In the genomic region with DNA sequence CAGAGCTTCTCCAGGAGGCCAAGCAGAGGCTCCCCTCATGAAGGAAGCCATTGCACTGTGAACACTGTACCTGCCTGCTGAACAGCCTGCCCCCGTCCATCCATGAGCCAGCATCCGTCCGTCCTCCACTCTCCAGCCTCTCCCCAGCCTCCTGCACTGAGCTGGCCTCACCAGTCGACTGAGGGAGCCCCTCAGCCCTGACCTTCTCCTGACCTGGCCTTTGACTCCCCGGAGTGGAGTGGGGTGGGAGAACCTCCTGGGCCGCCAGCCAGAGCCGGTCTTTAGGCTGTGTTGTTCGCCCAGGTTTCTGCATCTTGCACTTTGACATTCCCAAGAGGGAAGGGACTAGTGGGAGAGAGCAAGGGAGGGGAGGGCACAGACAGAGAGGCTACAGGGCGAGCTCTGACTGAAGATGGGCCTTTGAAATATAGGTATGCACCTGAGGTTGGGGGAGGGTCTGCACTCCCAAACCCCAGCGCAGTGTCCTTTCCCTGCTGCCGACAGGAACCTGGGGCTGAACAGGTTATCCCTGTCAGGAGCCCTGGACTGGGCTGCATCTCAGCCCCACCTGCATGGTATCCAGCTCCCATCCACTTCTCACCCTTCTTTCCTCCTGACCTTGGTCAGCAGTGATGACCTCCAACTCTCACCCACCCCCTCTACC, we compare ENCODE assay signal across 14 cellular contexts. TPM values are rescaled to one million over a fixed set of nuclear protein-coding genes. Genes with fewer than 3 reads are reported as not detected.
DNase-seq lines count a peak whose midpoint lies in the region; ATAC-seq, FAIRE-seq and TF ChIP-seq lines count a peak whose summit lies in the region.
"Had no signal": no experiment of that assay in that cellular context is flagged by ENCODE, and none has a peak within 500 bp of the region (broad histone marks: within the 10 kb centered on the region; RNA-seq: fewer than 3 reads in every experiment).

No MANE protein-coding gene starts in this region.

- TF ChIP-seq POLR2A in A549 (IDR thresholded peaks at IDR 0.05; ENCODE audit: low read length) = no peak

- TF ChIP-seq RAD21 in A549 (conservative IDR thresholded peaks at IDR 0.05 in 1 of 2, IDR thresholded peaks at IDR 0.05 in 1 of 2) = no peak

- CTCF ChIA-PET in A549 (lab: Yijun Ruan, JAX) = interaction anchor here (0.7 to 2.8 kb wide), 8 partner anchors 9 to 153 kb away, joined by 3 to 16 read pairs (median 6); partner anchors contain the start of gene AHCYL1

- WGBS in A549 (ENCODE audit: missing lambda C conversion rate) = 72% methylated on average over 7 of the region's 11 CpGs
- WGBS in mesenchymal stem cell = 93% methylated on average over 11 of the region's 11 CpGs

- H3K27ac ChIP-seq in A549 (peak overlapping the region; percentile 79 to 88), ascending aorta (peak overlapping the region; percentile 70 to 89), mesenchymal stem cell (ENCODE audit: low read length, poor library complexity, severe bottlenecking) (no peak overlapping the region)

- no peak overlapping the region for H3K4me3 ChIP-seq in A549
- H3K4me3 ChIP-seq in ascending aorta = no peak overlapping the region
- no peak overlapping the region for H3K4me3 ChIP-seq in mesenchymal stem cell (ENCODE audit: insufficient read depth in 1 of 2, low read depth in 1 of 2, low read length in 2 of 2)

- no peak for DNase-seq in A549 (ENCODE audit: low read depth in 1 of 2, low spot score in 1 of 2)
- no peak for DNase-seq in ascending aorta (ENCODE audit: low spot score in 2 of 2)
- no peak for DNase-seq in mesenchymal stem cell
- DNase-seq in stimulated activated effector memory CD8-positive, alpha-beta T cell treated with anti-CD3 and anti-CD28 coated beads, Interleukin-12 subunit alpha, Interleukin-12 subunit beta, amount 100 ng/mL, for 72 hours (ENCODE audit: low spot score in 2 of 2) = no peak
- no peak for DNase-seq in HPDE6-E6E7 (ENCODE audit: extremely low spot score)
- no peak for DNase-seq in OCI-M2 (lab: John Stamatoyannopoulos, UW; ENCODE audit: unreplicated experiment)
- DNase-seq in iPS-NIHi7 (ENCODE audit: extremely low spot score) = no peak
- DNase-seq: activated CD4-positive, CD25-positive, alpha-beta regulatory T cell; dermis blood vessel endothelial cell; HFFc6; midbrain; MV-4-11 had no signal

- H3K36me3 Mint-ChIP-seq in stimulated activated effector memory CD8-positive, alpha-beta T cell treated with anti-CD3 and anti-CD28 coated beads, Interleukin-12 subunit alpha, Interleukin-12 subunit beta, amount 100 ng/mL, for 72 hours = peaks cover 100% of the 10 kb centered on the region

- peak overlapping the region; percentile 85 for H3K27ac Mint-ChIP-seq in stimulated activated effector memory CD8-positive, alpha-beta T cell treated with anti-CD3 and anti-CD28 coated beads, Interleukin-12 subunit alpha, Interleukin-12 subunit beta, amount 100 ng/mL, for 72 hours
- H3K27ac Mint-ChIP-seq: HFFc6 had no signal

- H3K36me3 ChIP-seq in ascending aorta (peaks cover 26 to 42% of the 10 kb centered on the region in 2 donors), mesenchymal stem cell (ENCODE audit: control insufficient read depth in 1 of 2, insufficient read depth in 2 of 2, low read depth in 1 of 2, low read length in 2 of 2) (peaks cover 52 to 53% of the 10 kb centered on the region in 2 experiments)

- no peaks in the 10 kb centered on the region for H3K9me3 ChIP-seq in A549
- no peaks in the 10 kb centered on the region for H3K9me3 ChIP-seq in ascending aorta
- peaks cover 9% of the 10 kb centered on the region for H3K9me3 ChIP-seq in mesenchymal stem cell (ENCODE audit: control insufficient read depth, low read length)

- H3K4me1 Mint-ChIP-seq in stimulated activated effector memory CD8-positive, alpha-beta T cell treated with anti-CD3 and anti-CD28 coated beads, Interleukin-12 subunit alpha, Interleukin-12 subunit beta, amount 100 ng/mL, for 72 hours = peaks cover 27% of the 10 kb centered on the region

- H3K18ac ChIP-seq in mesenchymal stem cell (ENCODE audit: low read depth in 1 of 2, low read length in 2 of 2) = peak overlapping the region; percentile 58 to 78

- H3K4me1 ChIP-seq in A549 (peaks cover 65% of the 10 kb centered on the region), ascending aorta (peaks cover 14 to 45% of the 10 kb centered on the region in 2 donors), mesenchymal stem cell (ENCODE audit: control insufficient read depth, insufficient read depth, low read depth, low read length) (peaks cover 46% of the 10 kb centered on the region)

- H2BK5ac ChIP-seq in mesenchymal stem cell (ENCODE audit: low read depth, low read length, poor library complexity, severe bottlenecking) = no peak overlapping the region

- ATAC-seq in A549 (no peak), HG03039 (IDR thresholded peaks at IDR 0.05; ENCODE audit: unreplicated experiment) (no peak)
- no peak for ATAC-seq in stimulated activated effector memory CD8-positive, alpha-beta T cell treated with anti-CD3 and anti-CD28 coated beads, Interleukin-12 subunit alpha, Interleukin-12 subunit beta, amount 100 ng/mL, for 72 hours

- H3K9ac ChIP-seq in mesenchymal stem cell (ENCODE audit: low read length) = no peak overlapping the region

- H2AFZ ChIP-seq in mesenchymal stem cell (ENCODE audit: low read depth, low read length) = no peak overlapping the region

- POLR2A ChIA-PET in A549 (lab: Yijun Ruan, JAX) = interaction anchor here (0.9 kb wide), 1 partner anchor 137 kb away, joined by 3 read pairs; no protein-coding TSS in a partner anchor

- no peaks in the 10 kb centered on the region for H3K79me1 ChIP-seq in mesenchymal stem cell (replicated peaks; ENCODE audit: low read length, poor library complexity, severe bottlenecking)

- H2BK12ac ChIP-seq in mesenchymal stem cell (ENCODE audit: low read length in 2 of 2) = peak overlapping the region in 1 of 2 experiments; percentile 88

- H4K8ac ChIP-seq in mesenchymal stem cell (ENCODE audit: low read length) = no peak overlapping the region

- no peak for TF ChIP-seq CTCF in A549 (IDR thresholded peaks at IDR 0.05)
- TF ChIP-seq CTCF in ascending aorta (IDR thresholded peaks at IDR 0.05) = no peak

- no peak overlapping the region for H2BK15ac ChIP-seq in mesenchymal stem cell (ENCODE audit: low read depth, poor library complexity, severe bottlenecking)

- H3K4me3 Mint-ChIP-seq in stimulated activated effector memory CD8-positive, alpha-beta T cell treated with anti-CD3 and anti-CD28 coated beads, Interleukin-12 subunit alpha, Interleukin-12 subunit beta, amount 100 ng/mL, for 72 hours = no peak overlapping the region
- H3K4me3 Mint-ChIP-seq: HFFc6 had no signal

- peak overlapping the region in 1 of 2 experiments; percentile 42 for H3K4ac ChIP-seq in mesenchymal stem cell (ENCODE audit: low read depth in 1 of 2, low read length in 2 of 2)

- intact Hi-C loops in ascending aorta (cut with DNase I) = loop anchor here (5.0 kb wide), 2 partner anchors 42 to 48 kb away; no protein-coding TSS in a partner anchor

- H4K91ac ChIP-seq in mesenchymal stem cell (ENCODE audit: low read length) = peak overlapping the region; percentile 24

- H3K9me3 Mint-ChIP-seq in stimulated activated effector memory CD8-positive, alpha-beta T cell treated with anti-CD3 and anti-CD28 coated beads, Interleukin-12 subunit alpha, Interleukin-12 subunit beta, amount 100 ng/mL, for 72 hours = no peaks in the 10 kb centered on the region

- no peak for FAIRE-seq in A549 (lab: Jason Lieb, UNC)
- FAIRE-seq: D721Med had no signal

- H3K23ac ChIP-seq in mesenchymal stem cell (ENCODE audit: low read length in 2 of 2) = no peak overlapping the region

- no peak overlapping the region for H2AK5ac ChIP-seq in mesenchymal stem cell (ENCODE audit: low read length, severe bottlenecking)

- TF ChIP-seq EP300 in A549 (IDR thresholded peaks at IDR 0.05) = no peak

- no peak overlapping the region for H3K4me2 ChIP-seq in A549
- H3K4me2 ChIP-seq in mesenchymal stem cell (ENCODE audit: low read length, poor library complexity, severe bottlenecking) = no peak overlapping the region

- no peak overlapping the region for H2BK120ac ChIP-seq in mesenchymal stem cell (ENCODE audit: low read depth, low read length)

- H3K27me3 ChIP-seq in ascending aorta (no peaks in the 10 kb centered on the region), mesenchymal stem cell (ENCODE audit: control insufficient read depth in 1 of 2, insufficient read depth in 1 of 2, low read length in 2 of 2) (no peaks in the 10 kb centered on the region)

- H3K14ac ChIP-seq in mesenchymal stem cell (ENCODE audit: low read length in 2 of 2) = peak overlapping the region in 1 of 2 experiments; percentile 56

TF ChIP-seq in A549, 52 proteins besides CTCF, POLR2A, EP300 and RAD21 (continues in another document):
- no peak for TF ChIP-seq JUNB (IDR thresholded peaks at IDR 0.05)

RNA-seq across cellular contexts. Expression of gene CSF1, which starts 19.1 kb away (rescaled TPM):
- polyA plus RNA-seq in A549 (2011; rRNA removed) (36.3 and 45.7 TPM in 2 replicates), A549 (2017; fragmentation: RNase III; extraction: RNeasy Plus Mini Kit Qiagen cat#74134 plus additional on column Dnase treatment) (35.1 to 42.4 TPM (median 37.5 TPM) in 3 replicates)
- polyA plus RNA-seq in A549 (2012; cell fraction: cytosol; rRNA removed) = 40.0 and 56.5 TPM in 2 replicates
- 84.0 and 105 TPM in 2 replicates for polyA plus RNA-seq in A549 (2012; cell fraction: nucleus; rRNA removed)
- polyA minus RNA-seq in A549 (2011; rRNA and poly(A)+ RNA removed) = 32.5 and 34.0 TPM in 2 replicates
- 140 TPM for total RNA-seq in ascending aorta
- 111 TPM for polyA plus RNA-seq in mesenchymal stem cell (2013, experiment 1 of 2)
- polyA plus RNA-seq in mesenchymal stem cell (2013, experiment 2 of 2) = 109 TPM

RNA-seq across cellular contexts. Expression of gene AHCYL1, which starts 54.8 kb away (rescaled TPM):
- polyA plus RNA-seq in A549 (2011; rRNA removed) (147 and 148 TPM in 2 replicates), A549 (2017; fragmentation: RNase III; extraction: RNeasy Plus Mini Kit Qiagen cat#74134 plus additional on column Dnase treatment) (124 to 145 TPM (median 133 TPM) in 3 replicates)
- polyA plus RNA-seq in A549 (2012; cell fraction: cytosol; rRNA removed) = 66.5 and 81.2 TPM in 2 replicates
- 65.5 and 81.1 TPM in 2 replicates for polyA plus RNA-seq in A549 (2012; cell fraction: nucleus; rRNA removed)
- 94.6 and 102 TPM in 2 replicates for polyA minus RNA-seq in A549 (2011; rRNA and poly(A)+ RNA removed)
- total RNA-seq in ascending aorta = 49.1 TPM
- 84.2 TPM for polyA plus RNA-seq in mesenchymal stem cell (2013, experiment 1 of 2)
- 86.4 TPM for polyA plus RNA-seq in mesenchymal stem cell (2013, experiment 2 of 2)
